14 cellular contexts compared by ENCODE assay signal in genomic region chr2:237354930-237355329, GRCh38. TPM values are rescaled to one million over a fixed set of nuclear protein-coding genes. Genes with fewer than 3 reads are reported as not detected.
DNase-seq lines count a peak whose midpoint lies in the region; ATAC-seq and TF ChIP-seq lines count a peak whose summit lies in the region.
"Had no signal": no experiment of that assay in that cellular context is flagged by ENCODE, and none has a peak within 500 bp of the region (broad histone marks: within the 10 kb centered on the region; RNA-seq: fewer than 3 reads in every experiment).

No MANE protein-coding gene starts in this region.

- H3K36me3 ChIP-seq in HAP-1 (replicated peaks): no peaks in the 10 kb centered on the region

- TF ChIP-seq CTCF in astrocyte of the cerebellum (IDR thresholded peaks at IDR 0.05; ENCODE audit: low read depth, low read length, missing control alignments) (peak; percentile 7), fibroblast of the aortic adventitia (IDR thresholded peaks at IDR 0.05; ENCODE audit: insufficient read depth, low read length) (peak; percentile 29)

- H3K4me1 ChIP-seq in HAP-1: no peaks in the 10 kb centered on the region

- no peaks in the 10 kb centered on the region for H3K9me3 ChIP-seq in HAP-1

- intact Hi-C loops in sciatic nerve (cut with DNase I): no loop called here

- ATAC-seq in sciatic nerve: peak; percentile 66

- peaks cover 6% of the 10 kb centered on the region; the same call in 1 of the 2 replicates for H3K27me3 ChIP-seq in HAP-1 (ENCODE audit: low read depth)

- peak; percentile 93 for DNase-seq in EH (ENCODE audit: low read depth)
- peak; percentile 89 for DNase-seq in astrocyte of the cerebellum (ENCODE audit: low read depth)
- peak; percentile 94 for DNase-seq in fibroblast of the aortic adventitia (ENCODE audit: low read depth)
- no peak for DNase-seq in sciatic nerve (ENCODE audit: low spot score)
- DNase-seq in CD1c-positive myeloid dendritic cell (ENCODE audit: extremely low spot score): no peak
- no peak for DNase-seq in HAP-1 (ENCODE audit: low spot score in 2 of 2)
- DNase-seq in DMS 273 treated with DMSO at 0.1 percent for 48 hours (lab: John Stamatoyannopoulos, UW): no peak
- DNase-seq in activated T-cell treated with anti-CD3 and anti-CD28 coated beads, Interleukin-2, amount 50 U/mL, for 48 hours: no peak
- DNase-seq: activated CD4-positive, alpha-beta T cell treated with anti-CD3 and anti-CD28 coated beads, Interleukin-2, amount 50 U/mL, for 4 hours; activated gamma-delta T cell; head of caudate nucleus; NCI-H2227 treated with DMSO at 0.1 percent for 48 hours; OCI-M1; stimulated activated CD4-positive, alpha-beta T cell treated with anti-CD3 and anti-CD28 coated beads, Interleukin-2, amount 100 ng/mL, for 48 hours had no signal

- no peak overlapping the region for H3K4me3 ChIP-seq in astrocyte of the cerebellum (ENCODE audit: low read depth, low read length)
- no peak overlapping the region for H3K4me3 ChIP-seq in fibroblast of the aortic adventitia (ENCODE audit: low read depth, low read length)
- H3K4me3 ChIP-seq in HAP-1: no peak overlapping the region

- in situ Hi-C loops in astrocyte of the cerebellum (cut with HindIII; ENCODE audit: low sequenced_read_pairs) (no loop called here), HAP-1 (cut with MboI; ENCODE audit: low sequenced_read_pairs) (no loop called here)

RNA-seq across cellular contexts. Expression of gene COL6A3, which starts 59.0 kb away (rescaled TPM):
- 1,372 and 1,478 TPM in 2 replicates for total RNA-seq in fibroblast of the aortic adventitia (ENCODE audit: low replicate concordance)
- total RNA-seq in sciatic nerve: 198 TPM

Comparison
In these comparisons a context has a peak if more than half of its experiments do, and no peak if none do; other contexts are left out.
1. DNase-seq: peak in EH (single experiment), astrocyte of the cerebellum (single experiment) and fibroblast of the aortic adventitia (single experiment); none in sciatic nerve (single experiment), CD1c-positive myeloid dendritic cell (single experiment), HAP-1 (0 of 2), DMS 273 treated with DMSO at 0.1 percent for 48 hours (single experiment) and activated T-cell treated with anti-CD3 and anti-CD28 coated beads, Interleukin-2, amount 50 U/mL, for 48 hours (0 of 2).